In the genomic region with DNA sequence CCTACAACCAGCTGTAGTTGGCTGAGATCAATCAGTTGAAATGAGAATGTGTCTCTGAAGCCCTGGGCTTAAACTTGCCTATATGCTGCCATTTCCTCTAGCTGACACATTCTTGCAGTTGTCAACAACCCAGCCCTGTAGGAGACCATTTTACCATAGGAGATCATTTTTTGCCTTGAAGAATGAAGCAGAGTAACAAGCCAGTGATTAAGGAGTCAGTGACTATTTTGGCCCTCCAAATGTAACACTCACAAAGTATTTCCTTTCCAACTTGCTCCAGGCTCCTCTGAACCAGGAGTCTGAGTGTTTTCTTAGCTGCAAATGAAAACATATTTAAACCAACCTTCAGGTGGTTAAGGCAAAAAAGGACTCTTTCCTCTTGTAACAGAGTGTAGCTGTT, we compare ENCODE assay signal across 20 cellular contexts.
"Had no signal": no experiment of that assay in that cellular context is flagged by ENCODE, and none has a peak within 500 bp of the region (broad histone marks: within the 10 kb centered on the region; RNA-seq: fewer than 3 reads in every experiment).

No MANE protein-coding gene starts in this region.

- ATAC-seq: body of pancreas; lower lobe of right lung; stimulated activated naive CD8-positive, alpha-beta T cell treated with anti-CD3 and anti-CD28 coated beads, Interleukin-15, amount 100 ng/mL, for 72 hours had no signal

- H3K36me3 ChIP-seq: esophagus muscularis mucosa, lower lobe of right lung, prostate gland, suprapubic skin, vagina had no signal

- H3K4me3 ChIP-seq: body of pancreas, esophagus muscularis mucosa, lower lobe of right lung, prostate gland, skin epidermis, suprapubic skin, vagina had no signal

- H3K4me1 ChIP-seq: body of pancreas, esophagus muscularis mucosa, lower lobe of right lung, prostate gland, suprapubic skin, vagina had no signal

- H3K9me3 ChIP-seq: body of pancreas, esophagus muscularis mucosa, lower lobe of right lung, prostate gland, suprapubic skin, vagina had no signal

- H3K27me3 ChIP-seq: body of pancreas, esophagus muscularis mucosa, suprapubic skin, vagina had no signal

- DNase-seq: activated CD4-positive, alpha-beta memory T cell treated with anti-CD3 and anti-CD28 coated beads, Interleukin-2, amount 10 ng/mL, durations not matched to agents 7 days and 5 days; activated CD4-positive, alpha-beta T cell treated with anti-CD3 and anti-CD28 coated beads for 48 hours; activated CD4-positive, CD25-positive, alpha-beta regulatory T cell; activated naive CD4-positive, alpha-beta T cell treated with Interleukin-2 at 50 U/mL for 16 hours; activated naive CD8-positive, alpha-beta T cell treated with anti-CD3 and anti-CD28 coated beads, Interleukin-2, amount 10 ng/mL, durations not matched to agents 7 days and 5 days; activated T-cell treated with anti-CD3 and anti-CD28 coated beads, Interleukin-2, amount 50 U/mL, for 24 hours; body of pancreas; effector CD8-positive, alpha-beta T cell; left cardiac atrium; lower lobe of right lung; stimulated activated CD4-positive, alpha-beta T cell treated with anti-CD3 and anti-CD28 coated beads, Interleukin-15, amount 100 ng/mL, for 24 hours; stimulated activated CD4-positive, alpha-beta T cell treated with anti-CD3 and anti-CD28 coated beads, Interleukin-2, amount 100 ng/mL, for 48 hours; stimulated activated naive CD8-positive, alpha-beta T cell treated with anti-CD3 and anti-CD28 coated beads, Interleukin-15, amount 100 ng/mL, for 72 hours; T1000; trophoblast cell had no signal

- H3K27ac ChIP-seq: body of pancreas, esophagus muscularis mucosa, lower lobe of right lung, prostate gland, skin epidermis, suprapubic skin, vagina had no signal
